12 cellular contexts compared by ENCODE assay signal in genomic region chr5:45694255-45694834, GRCh38. TPM values are rescaled to one million over a fixed set of nuclear protein-coding genes. Genes with fewer than 3 reads are reported as not detected.
DNase-seq lines count a peak whose midpoint lies in the region; ATAC-seq, FAIRE-seq and TF ChIP-seq lines count a peak whose summit lies in the region.
"Had no signal": no experiment of that assay in that cellular context is flagged by ENCODE, and none has a peak within 500 bp of the region (broad histone marks: within the 10 kb centered on the region; RNA-seq: fewer than 3 reads in every experiment).

No MANE protein-coding gene starts in this region.

- no TSS peak for BruUV-seq in GM12878 (replicated peaks; lab: Mats Ljungman, UMichigan)

- TF ChIP-seq RAD21 in GM12878 (IDR thresholded peaks at IDR 0.05; ENCODE audit: insufficient read depth, low read depth, low read length), result no peak

- H3K9me3 ChIP-seq in BE2C (no peaks in the 10 kb centered on the region), HUES6 (ENCODE audit: control insufficient read depth, insufficient read depth, low read depth, low read length) (no peaks in the 10 kb centered on the region), GM12878 (replicated peaks; ENCODE audit: control insufficient read depth, insufficient read depth, low read length) (no peaks in the 10 kb centered on the region; the same call in 2 of the 3 replicates)
- H3K9me3 ChIP-seq: Peyer's patch had no signal

- peaks cover 13% of the 10 kb centered on the region for H3K4me1 ChIP-seq in BE2C
- no peaks in the 10 kb centered on the region for H3K4me1 ChIP-seq in HUES6 (ENCODE audit: control insufficient read depth, insufficient read depth, low read length)
- no peaks in the 10 kb centered on the region for H3K4me1 ChIP-seq in GM12878 (ENCODE audit: control insufficient read depth, insufficient read depth, low read length)

- CTCF ChIA-PET in GM12878 (lab: Yijun Ruan, JAX), result no interaction called here

- TF ChIP-seq EP300 in GM12878 (IDR thresholded peaks at IDR 0.05; ENCODE audit: borderline replicate concordance in 1 of 2, control insufficient read depth in 1 of 2, low read depth in 2 of 2, low read length in 2 of 2), result no peak

- RAD21 ChIA-PET in GM12878 (lab: Charles Lee; ENCODE audit: unreplicated experiment), result no interaction called here

- TF ChIP-seq CTCF in BE2C (IDR thresholded peaks at IDR 0.05; ENCODE audit: low read depth, low read length) (no peak), GM12878 (IDR thresholded peaks at IDR 0.05 in 2 of 3, conservative IDR thresholded peaks at IDR 0.05 in 1 of 3; ENCODE audit: control insufficient read depth in 2 of 3, extremely low read depth in 1 of 3, insufficient read depth in 1 of 3, low read depth in 3 of 3, low read length in 3 of 3) (no peak)

- FAIRE-seq in GM12878 (lab: Jason Lieb, UNC), result no peak

- no peak overlapping the region for H3K4me2 ChIP-seq in GM12878 (ENCODE audit: control insufficient read depth, insufficient read depth)

- in situ Hi-C loops in GM12878 (cut with MboI), result no loop called here

- no peaks in the 10 kb centered on the region for H3K79me2 ChIP-seq in GM12878 (ENCODE audit: control insufficient read depth, insufficient read depth, low read length)

- no peak for TF ChIP-seq POLR2A in GM12878 (IDR thresholded peaks at IDR 0.05; ENCODE audit: low read depth, low read length)

- H4K20me1 ChIP-seq in GM12878 (ENCODE audit: control insufficient read depth, insufficient read depth), result no peaks in the 10 kb centered on the region

- SMC1A ChIA-PET in GM12878 (lab: Charles Lee; ENCODE audit: uncharacterized antibody, unreplicated experiment), result interaction anchor here (0.7 kb wide), 1 partner anchor 650 kb away, joined by 3 read pairs; no protein-coding TSS in a partner anchor

- H3K4me3 ChIP-seq in BE2C (ENCODE audit: low read depth, low read length), result peak overlapping the region; percentile 90
- H3K4me3 ChIP-seq in HUES6 (ENCODE audit: low read depth, low read length), result peak overlapping the region; percentile 61
- no peak overlapping the region for H3K4me3 ChIP-seq in GM12878

- no peak for DNase-seq in BE2C
- no peak for DNase-seq in GM12878 (ENCODE audit: low read depth, low spot score)
- DNase-seq in lung microvascular endothelial cell (ENCODE audit: low read depth in 2 of 2), result peak; percentile 6
- no peak for DNase-seq in putamen (ENCODE audit: low spot score)
- no peak for DNase-seq in stimulated activated naive CD8-positive, alpha-beta T cell treated with anti-CD3 and anti-CD28 coated beads, Interleukin-15, Interleukin-2, amounts not matched to agents 100 U/mL and 50 U/mL, for 24 hours
- DNase-seq in effector CD4-positive, alpha-beta T cell, result no peak
- DNase-seq: activated CD4-positive, CD25-positive, alpha-beta regulatory T cell treated with anti-CD3 and anti-CD28 coated beads, Interleukin-2, amount 50 U/mL, for 72 hours; activated gamma-delta T cell treated with Interleukin-2 at 50 U/mL for 16 hours; Peyer's patch; spleen had no signal

- 49% methylated on average over 15 of the region's 15 CpGs for WGBS in GM12878 (ENCODE audit: insufficient coverage, insufficient replicate concordance, low lambda C conversion rate, missing lambda C conversion rate)

- H3K27me3 ChIP-seq in BE2C, result no peaks in the 10 kb centered on the region
- H3K27me3 ChIP-seq in HUES6 (ENCODE audit: control insufficient read depth, insufficient read depth, low read length), result peaks cover 36% of the 10 kb centered on the region
- H3K27me3 ChIP-seq in GM12878 (replicated peaks in 1 of 2; ENCODE audit: control insufficient read depth in 2 of 2, insufficient read depth in 2 of 2, low read length in 1 of 2), result no peaks in the 10 kb centered on the region

- no peaks in the 10 kb centered on the region; the same call in 1 of the 2 replicates for H3K36me3 ChIP-seq in BE2C
- H3K36me3 ChIP-seq in HUES6 (ENCODE audit: control insufficient read depth, insufficient read depth, low read length), result no peaks in the 10 kb centered on the region
- H3K36me3 ChIP-seq in GM12878 (ENCODE audit: control insufficient read depth in 2 of 2, insufficient read depth in 2 of 2, low read length in 1 of 2), result no peaks in the 10 kb centered on the region
- H3K36me3 ChIP-seq: Peyer's patch, spleen had no signal

- H3K27ac ChIP-seq in HUES6 (ENCODE audit: low read depth, low read length) (no peak overlapping the region), GM12878 (ENCODE audit: control insufficient read depth, insufficient read depth) (no peak overlapping the region)
- H3K27ac ChIP-seq: Peyer's patch, spleen had no signal

- intact Hi-C loops in GM12878 (cut with micrococcal nuclease; ENCODE audit: unreplicated experiment), result no loop called here

- ATAC-seq in GM12878 (no peak), GM18502 (IDR thresholded peaks at IDR 0.05; ENCODE audit: poor library complexity, unreplicated experiment) (no peak)
- ATAC-seq in stimulated activated naive CD8-positive, alpha-beta T cell treated with anti-CD3 and anti-CD28 coated beads, Interleukin-15, Interleukin-2, amounts not matched to agents 100 U/mL and 50 U/mL, for 24 hours, result no peak

- no peak overlapping the region for H3K9ac ChIP-seq in HUES6 (ENCODE audit: low read length)
- H3K9ac ChIP-seq in GM12878 (ENCODE audit: control insufficient read depth, insufficient read depth, low read length), result no peak overlapping the region

- POLR2A ChIA-PET in GM12878 (lab: Charles Lee), result no interaction called here

- no peak overlapping the region for H2AFZ ChIP-seq in GM12878 (ENCODE audit: control insufficient read depth, low read depth, low read length)

TF ChIP-seq in GM12878, 131 proteins besides CTCF, POLR2A, EP300 and RAD21:
- peak; percentile 72; the same call in 1 of the 2 replicates for TF ChIP-seq REST (IDR thresholded peaks at IDR 0.05; ENCODE audit: low read depth, low read length)
- TF ChIP-seq EZH2 (IDR thresholded peaks at IDR 0.05; ENCODE audit: borderline replicate concordance, control insufficient read depth, low read depth, low read length), result no peak

RNA-seq across cellular contexts. Expression of gene HCN1, which starts 1.8 kb away (rescaled TPM):
- 5.1 TPM for polyA plus RNA-seq in BE2C (2012; ENCODE audit: insufficient read depth, insufficient read length, low read depth)
- not detected in 2 replicates for total RNA-seq in GM12878 (2013; cell fraction: nucleolus; rRNA removed)
- not detected in 2 replicates for total RNA-seq in GM12878 (2014; rRNA removed)
- not detected in 2 replicates for total RNA-seq in GM12878 (2014; rRNA removed; fragmentation: Illumina TruSeq; extraction: Trizol)
- not detected in 2 replicates for total RNA-seq in GM12878 (2021)
- polyA plus RNA-seq in GM12878 (2011; ENCODE audit: low read depth), result not detected
- not detected in 2 replicates for polyA plus RNA-seq in GM12878 (2011; rRNA removed)
- polyA plus RNA-seq in GM12878 (2011; cell fraction: cytosol; rRNA removed), result not detected in 2 replicates
- 0.03 TPM in 1 of 2 replicates, not detected in the other for polyA plus RNA-seq in GM12878 (2011; cell fraction: nucleus; rRNA removed)
- not detected in 2 replicates for polyA plus RNA-seq in GM12878 (2012)
- polyA plus RNA-seq in GM12878 (2014; fragmentation: Illumina TruSeq; extraction: Trizol), result not detected in 2 replicates
- polyA plus RNA-seq in GM12878 (2014; fragmentation: Nextera tagmentation; extraction: Ambion mirVana), result not detected
- polyA plus RNA-seq in GM12878 (2014; rRNA removed), result not detected in 2 replicates
- not detected for polyA plus RNA-seq in GM12878 (2016; fragmentation: Nextera tagmentation; extraction: Ambion mirVana)
- polyA minus RNA-seq in GM12878 (2011; rRNA and poly(A)+ RNA removed), result not detected in 2 replicates
- polyA minus RNA-seq in GM12878 (2011; cell fraction: cytosol; rRNA and poly(A)+ RNA removed), result not detected in 2 replicates
- polyA minus RNA-seq in GM12878 (2011; cell fraction: nucleus; rRNA and poly(A)+ RNA removed), result not detected in 2 replicates
- total RNA-seq in lung microvascular endothelial cell, result not detected in 2 replicates
- total RNA-seq: Peyer's patch, spleen had no signal
- polyA plus RNA-seq: spleen had no signal

Comparison
In these comparisons a context has a peak if more than half of its experiments do, and no peak if none do; other contexts are left out.
1. DNase-seq: peak in lung microvascular endothelial cell (2 of 2); none in BE2C (single experiment), GM12878 (single experiment), putamen (single experiment), stimulated activated naive CD8-positive, alpha-beta T cell treated with anti-CD3 and anti-CD28 coated beads, Interleukin-15, Interleukin-2, amounts not matched to agents 100 U/mL and 50 U/mL, for 24 hours (single experiment) and effector CD4-positive, alpha-beta T cell (single experiment).